7 cellular contexts compared by ENCODE assay signal in the genomic region with DNA sequence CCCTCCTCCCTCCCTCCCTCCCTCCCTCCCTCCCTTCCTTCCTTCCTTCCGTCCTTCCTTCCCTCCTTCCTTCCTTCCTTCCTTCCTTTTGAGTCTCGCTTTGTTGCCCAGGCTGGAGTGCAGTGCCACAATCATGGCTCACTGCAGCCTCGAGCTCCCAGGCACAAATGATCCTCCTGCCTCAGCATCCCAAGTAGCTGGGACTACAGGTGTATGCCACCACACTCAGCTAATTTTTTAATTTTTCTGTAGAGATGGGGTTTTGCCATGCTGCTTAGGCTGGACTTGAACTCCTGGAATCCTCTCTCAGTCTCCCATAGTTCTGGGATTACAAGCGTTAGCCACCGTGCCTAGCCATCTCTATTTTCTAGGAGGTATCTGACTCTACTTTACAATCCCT. TPM values are rescaled to one million over a fixed set of nuclear protein-coding genes. Genes with fewer than 3 reads are reported as not detected.
DNase-seq lines count a peak whose midpoint lies in the region; TF ChIP-seq lines count a peak whose summit lies in the region.
"Not testable (repeated sequence)": the region's sequence is repeated elsewhere in the genome, so short reads cannot be mapped to it uniquely, and the experiment has no call there.
"Had no signal": no experiment of that assay in that cellular context is flagged by ENCODE, and none has a peak within 500 bp of the region (broad histone marks: within the 10 kb centered on the region; RNA-seq: fewer than 3 reads in every experiment).

No MANE protein-coding gene starts in this region.

- H2BK15ac ChIP-seq in H9 (ENCODE audit: low read depth, low read length) = not testable (repeated sequence)

- H3K79me1 ChIP-seq in H9 (ENCODE audit: insufficient read depth, low read depth, low read length, poor library complexity, severe bottlenecking) = not testable (repeated sequence)

- H2BK5ac ChIP-seq in H9 (ENCODE audit: insufficient read length, low read length) = not testable (repeated sequence)

- WGBS in H9 (ENCODE audit: extremely low coverage, insufficient read length, low lambda C conversion rate) = no CpG with 5 or more reads among the region's 5 CpGs
- WGBS in endodermal cell (ENCODE audit: insufficient coverage in 1 of 2, insufficient read length in 1 of 2), 2 experiments = 88 to 89% methylated on average over 3 to 5 of the region's 5 CpGs

- H4K20me1 ChIP-seq in H9 (ENCODE audit: control insufficient read depth, insufficient read depth, insufficient read length) = not testable (repeated sequence)

- H3K4me2 ChIP-seq in H9 (ENCODE audit: insufficient read depth, insufficient read length, low read length) = not testable (repeated sequence)

- not testable (repeated sequence) for TF ChIP-seq CTCF in H9 (conservative IDR thresholded peaks at IDR 0.05); endodermal cell (conservative IDR thresholded peaks at IDR 0.05); type B pancreatic cell (conservative IDR thresholded peaks at IDR 0.05)

- H2AFZ ChIP-seq in H9 (ENCODE audit: low read length) = not testable (repeated sequence)

- not testable (repeated sequence) for H3K79me2 ChIP-seq in H9 (ENCODE audit: insufficient read depth, low read length)

- not testable (repeated sequence) for H3K27ac Mint-ChIP-seq in H9, endodermal cell, type B pancreatic cell
- H3K27ac Mint-ChIP-seq in activated naive CD4-positive, alpha-beta T cell treated with anti-CD3 and anti-CD28 coated beads, Interleukin-2, amount 50 U/mL, for 24 hours = peak overlapping the region; percentile 70

- H3T11ph ChIP-seq in H9 (ENCODE audit: low read length) = not testable (repeated sequence)

- not testable (repeated sequence) for H3K9ac ChIP-seq in H9 (ENCODE audit: extremely low read depth, insufficient read length, low read length); endodermal cell (ENCODE audit: extremely low read depth, low read length, poor library complexity, severe bottlenecking)

- H3K4me1 ChIP-seq in H9 (ENCODE audit: insufficient read depth, low read length); endodermal cell (ENCODE audit: control insufficient read depth, insufficient read depth, low read length): not testable (repeated sequence)

- H3K23me2 ChIP-seq in H9 (ENCODE audit: insufficient read length, low read depth, low read length, poor library complexity, severe bottlenecking) = not testable (repeated sequence)

- not testable (repeated sequence) for H2BK12ac ChIP-seq in H9 (ENCODE audit: insufficient read length, low read depth, low read length)

- not testable (repeated sequence) for H3K27ac ChIP-seq in H9 (ENCODE audit: insufficient read length, low read depth, low read length); endodermal cell (ENCODE audit: low read depth, low read length)

- H2BK120ac ChIP-seq in H9 (ENCODE audit: low read depth, low read length, poor library complexity, severe bottlenecking) = not testable (repeated sequence)

- H3K27me3 ChIP-seq in H9 (ENCODE audit: insufficient read depth, low read length); endodermal cell (ENCODE audit: control insufficient read depth, insufficient read depth, low read length, poor library complexity, severe bottlenecking): not testable (repeated sequence)

- not testable (repeated sequence) for H3K4me3 Mint-ChIP-seq in H9; activated naive CD4-positive, alpha-beta T cell treated with anti-CD3 and anti-CD28 coated beads, Interleukin-2, amount 50 U/mL, for 24 hours; endodermal cell; type B pancreatic cell

- not testable (repeated sequence) for H3K27me3 Mint-ChIP-seq in H9 (ENCODE audit: low read depth); activated naive CD4-positive, alpha-beta T cell treated with anti-CD3 and anti-CD28 coated beads, Interleukin-2, amount 50 U/mL, for 24 hours; endodermal cell (ENCODE audit: insufficient read depth)
- peaks cover 10% of the 10 kb centered on the region for H3K27me3 Mint-ChIP-seq in type B pancreatic cell

- H3K9me3 Mint-ChIP-seq in H9; activated naive CD4-positive, alpha-beta T cell treated with anti-CD3 and anti-CD28 coated beads, Interleukin-2, amount 50 U/mL, for 24 hours; endodermal cell; type B pancreatic cell: not testable (repeated sequence)

- H4K8ac ChIP-seq in H9 (replicated peaks; ENCODE audit: insufficient read length, low read depth, low read length) = not testable (repeated sequence)

- peak; percentile 0 for DNase-seq in H9
- peak; percentile 8 for DNase-seq in endodermal cell
- DNase-seq in islet precursor cell = peak; percentile 13
- peak; percentile 9 for DNase-seq in mesenteric fat pad (ENCODE audit: low spot score)
- DNase-seq in type B pancreatic cell (ENCODE audit: extremely low spot score, unreplicated experiment) = peak; percentile 11

- not testable (repeated sequence) for H3K36me3 ChIP-seq in endodermal cell (ENCODE audit: control insufficient read depth, insufficient read depth, low read length)

- H3K56ac ChIP-seq in H9 (ENCODE audit: insufficient read length, low read depth, low read length) = not testable (repeated sequence)

- not testable (repeated sequence) for H3K23ac ChIP-seq in H9 (ENCODE audit: insufficient read length, low read depth, low read length)

- not testable (repeated sequence) for H2AK5ac ChIP-seq in H9 (ENCODE audit: insufficient read length, low read length)

- not testable (repeated sequence) for H3K14ac ChIP-seq in H9 (ENCODE audit: insufficient read depth, low read length)

- H4K5ac ChIP-seq in H9 (ENCODE audit: insufficient read length, low read depth, low read length) = not testable (repeated sequence)

- H3K9me3 ChIP-seq in H9 (ENCODE audit: control insufficient read depth, low read depth, low read length); endodermal cell (ENCODE audit: control insufficient read depth, low read length): not testable (repeated sequence)

- not testable (repeated sequence) for H3K4me1 Mint-ChIP-seq in H9; activated naive CD4-positive, alpha-beta T cell treated with anti-CD3 and anti-CD28 coated beads, Interleukin-2, amount 50 U/mL, for 24 hours; endodermal cell; type B pancreatic cell (ENCODE audit: unreplicated experiment)

- not testable (repeated sequence) for H3K18ac ChIP-seq in H9 (ENCODE audit: insufficient read length, low read depth, low read length)

- not testable (repeated sequence) for H2BK20ac ChIP-seq in H9 (ENCODE audit: low read depth, low read length, poor library complexity, severe bottlenecking)

- not testable (repeated sequence) for H3K36me3 Mint-ChIP-seq in H9 (ENCODE audit: insufficient read depth in 1 of 3, low read depth in 3 of 3); activated naive CD4-positive, alpha-beta T cell treated with anti-CD3 and anti-CD28 coated beads, Interleukin-2, amount 50 U/mL, for 24 hours; endodermal cell (ENCODE audit: low read depth); type B pancreatic cell

- H4K91ac ChIP-seq in H9 (ENCODE audit: insufficient read length, low read depth, low read length) = not testable (repeated sequence)

- H3K4ac ChIP-seq in H9 (ENCODE audit: low read depth, low read length) = not testable (repeated sequence)

- H3K4me3 ChIP-seq in endodermal cell (ENCODE audit: low read length) = not testable (repeated sequence)

RNA-seq across cellular contexts. Expression of gene GOLGA6L10, which starts 38.0 kb away (rescaled TPM):
- total RNA-seq in H9 (2021) (2.0 TPM in 2 replicates), endodermal cell (1 to 10 TPM; 4.1 to 6.5 TPM), mesenteric fat pad (0.77 TPM), type B pancreatic cell (ENCODE audit: low replicate concordance) (2.7 and 6.3 TPM in 2 replicates)
- 5.9 TPM for polyA plus RNA-seq in endodermal cell (2013, experiment 1 of 2)
- 6.5 TPM for polyA plus RNA-seq in endodermal cell (2013, experiment 2 of 2)

RNA-seq across cellular contexts. Expression of gene SAXO2, which starts 48.7 kb away (rescaled TPM):
- 2.6 and 3.1 TPM in 2 replicates for total RNA-seq in H9 (2021)
- 10 to 100 TPM; 17.6 to 23.9 TPM for total RNA-seq in endodermal cell
- polyA plus RNA-seq in endodermal cell (2013, experiment 1 of 2) = 5.3 TPM
- 2.2 TPM for polyA plus RNA-seq in endodermal cell (2013, experiment 2 of 2)
- 4.0 TPM for total RNA-seq in mesenteric fat pad
- 2.4 and 5.8 TPM in 2 replicates for total RNA-seq in type B pancreatic cell (ENCODE audit: low replicate concordance)
- total RNA-seq: CD4-positive, CD25-positive, alpha-beta regulatory T cell had no signal

RNA-seq across cellular contexts. Expression of gene EFL1, which starts 48.8 kb away (rescaled TPM):
- 27.8 and 29.4 TPM in 2 replicates for total RNA-seq in H9 (2021)
- total RNA-seq in endodermal cell = 10 to 100 TPM; 42.0 to 59.1 TPM
- polyA plus RNA-seq in endodermal cell (2013, experiment 1 of 2) = 26.1 TPM
- 27.2 TPM for polyA plus RNA-seq in endodermal cell (2013, experiment 2 of 2)
- total RNA-seq in mesenteric fat pad = 21.6 TPM
- 17.0 and 20.0 TPM in 2 replicates for total RNA-seq in type B pancreatic cell (ENCODE audit: low replicate concordance)
